Comparison of ENCODE assay signal across 1 cellular context in the genomic region with DNA sequence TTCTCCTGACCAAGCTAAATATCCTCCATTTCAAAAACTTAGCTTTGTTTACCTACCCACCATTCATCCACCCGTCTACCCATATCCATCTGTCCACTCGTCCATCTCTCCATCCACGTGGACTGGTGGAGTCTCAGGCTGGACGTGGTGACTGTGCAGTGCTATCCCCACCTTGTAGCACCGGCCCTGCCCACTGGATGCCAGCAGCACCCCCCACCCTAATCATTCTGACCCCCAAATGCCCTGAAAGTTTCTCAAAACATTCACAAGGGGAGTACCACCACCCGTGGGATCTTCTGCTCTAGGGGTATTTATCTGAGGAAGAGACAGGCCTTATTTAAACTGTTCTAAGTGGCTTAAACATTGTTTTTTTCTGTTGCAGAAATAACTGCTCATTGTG.
TF ChIP-seq lines count a peak whose summit lies in the region.

No MANE protein-coding gene starts in this region.

TF ChIP-seq in WTC11, 78 proteins besides CTCF, POLR2A, EP300 and RAD21 (continued from another document):
- TF ChIP-seq, protein P1, sequence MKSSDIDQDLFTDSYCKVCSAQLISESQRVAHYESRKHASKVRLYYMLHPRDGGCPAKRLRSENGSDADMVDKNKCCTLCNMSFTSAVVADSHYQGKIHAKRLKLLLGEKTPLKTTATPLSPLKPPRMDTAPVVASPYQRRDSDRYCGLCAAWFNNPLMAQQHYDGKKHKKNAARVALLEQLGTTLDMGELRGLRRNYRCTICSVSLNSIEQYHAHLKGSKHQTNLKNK (CRISPR knock-in tag; IDR thresholded peaks at IDR 0.05) = no peak
